Comparison of ENCODE assay signal across 1 cellular context in genomic region chr14:72636094-72636493, GRCh38.
TF ChIP-seq lines count a peak whose summit lies in the region.

No MANE protein-coding gene starts in this region.

TF ChIP-seq in SK-N-SH, 30 proteins besides CTCF, POLR2A, EP300 and RAD21 (continued from another document):
- TF ChIP-seq, protein P1, sequence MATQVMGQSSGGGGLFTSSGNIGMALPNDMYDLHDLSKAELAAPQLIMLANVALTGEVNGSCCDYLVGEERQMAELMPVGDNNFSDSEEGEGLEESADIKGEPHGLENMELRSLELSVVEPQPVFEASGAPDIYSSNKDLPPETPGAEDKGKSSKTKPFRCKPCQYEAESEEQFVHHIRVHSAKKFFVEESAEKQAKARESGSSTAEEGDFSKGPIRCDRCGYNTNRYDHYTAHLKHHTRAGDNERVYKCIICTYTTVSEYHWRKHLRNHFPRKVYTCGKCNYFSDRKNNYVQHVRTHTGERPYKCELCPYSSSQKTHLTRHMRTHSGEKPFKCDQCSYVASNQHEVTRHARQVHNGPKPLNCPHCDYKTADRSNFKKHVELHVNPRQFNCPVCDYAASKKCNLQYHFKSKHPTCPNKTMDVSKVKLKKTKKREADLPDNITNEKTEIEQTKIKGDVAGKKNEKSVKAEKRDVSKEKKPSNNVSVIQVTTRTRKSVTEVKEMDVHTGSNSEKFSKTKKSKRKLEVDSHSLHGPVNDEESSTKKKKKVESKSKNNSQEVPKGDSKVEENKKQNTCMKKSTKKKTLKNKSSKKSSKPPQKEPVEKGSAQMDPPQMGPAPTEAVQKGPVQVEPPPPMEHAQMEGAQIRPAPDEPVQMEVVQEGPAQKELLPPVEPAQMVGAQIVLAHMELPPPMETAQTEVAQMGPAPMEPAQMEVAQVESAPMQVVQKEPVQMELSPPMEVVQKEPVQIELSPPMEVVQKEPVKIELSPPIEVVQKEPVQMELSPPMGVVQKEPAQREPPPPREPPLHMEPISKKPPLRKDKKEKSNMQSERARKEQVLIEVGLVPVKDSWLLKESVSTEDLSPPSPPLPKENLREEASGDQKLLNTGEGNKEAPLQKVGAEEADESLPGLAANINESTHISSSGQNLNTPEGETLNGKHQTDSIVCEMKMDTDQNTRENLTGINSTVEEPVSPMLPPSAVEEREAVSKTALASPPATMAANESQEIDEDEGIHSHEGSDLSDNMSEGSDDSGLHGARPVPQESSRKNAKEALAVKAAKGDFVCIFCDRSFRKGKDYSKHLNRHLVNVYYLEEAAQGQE (IDR thresholded peaks at IDR 0.05; ENCODE audit: low read depth, low read length), result no peak
- TF ChIP-seq NRF1 (IDR thresholded peaks at IDR 0.05; ENCODE audit: low read depth, low read length), result no peak
- TF ChIP-seq USF1 (IDR thresholded peaks at IDR 0.05; ENCODE audit: borderline replicate concordance, low read depth), result no peak
- no peak for TF ChIP-seq MXI1 (IDR thresholded peaks at IDR 0.05; ENCODE audit: low read depth, low read length)
- TF ChIP-seq POLR2AphosphoS5 (IDR thresholded peaks at IDR 0.05; ENCODE audit: low read depth, low read length), result no peak
- no peak for TF ChIP-seq CHD2 (IDR thresholded peaks at IDR 0.05; ENCODE audit: low read length, partially characterized antibody)
- peak; percentile 60; the same call in 1 of the 2 replicates for TF ChIP-seq JUND (IDR thresholded peaks at IDR 0.05)
- no peak for TF ChIP-seq MEF2A (IDR thresholded peaks at IDR 0.05; ENCODE audit: borderline replicate concordance, low read depth)
- no peak for TF ChIP-seq RXRA (IDR thresholded peaks at IDR 0.05; ENCODE audit: borderline replicate concordance, low read depth)
- no peak for TF ChIP-seq ELF1 (IDR thresholded peaks at IDR 0.05)
- no peak for TF ChIP-seq GATA2 (CRISPR knock-in tag; IDR thresholded peaks at IDR 0.05)
- TF ChIP-seq FOXJ3 (CRISPR knock-in tag; IDR thresholded peaks at IDR 0.05), result no peak
- peak; percentile 50 for TF ChIP-seq NFIC (IDR thresholded peaks at IDR 0.05; ENCODE audit: borderline replicate concordance)
- TF ChIP-seq TCF12 (IDR thresholded peaks at IDR 0.05), result peak; percentile 55
- TF ChIP-seq FOSL2 (IDR thresholded peaks at IDR 0.05; ENCODE audit: borderline replicate concordance, low read depth), result peak; percentile 72
- TF ChIP-seq MAX (IDR thresholded peaks at IDR 0.05; ENCODE audit: low read depth), result no peak
- TF ChIP-seq, protein P2, sequence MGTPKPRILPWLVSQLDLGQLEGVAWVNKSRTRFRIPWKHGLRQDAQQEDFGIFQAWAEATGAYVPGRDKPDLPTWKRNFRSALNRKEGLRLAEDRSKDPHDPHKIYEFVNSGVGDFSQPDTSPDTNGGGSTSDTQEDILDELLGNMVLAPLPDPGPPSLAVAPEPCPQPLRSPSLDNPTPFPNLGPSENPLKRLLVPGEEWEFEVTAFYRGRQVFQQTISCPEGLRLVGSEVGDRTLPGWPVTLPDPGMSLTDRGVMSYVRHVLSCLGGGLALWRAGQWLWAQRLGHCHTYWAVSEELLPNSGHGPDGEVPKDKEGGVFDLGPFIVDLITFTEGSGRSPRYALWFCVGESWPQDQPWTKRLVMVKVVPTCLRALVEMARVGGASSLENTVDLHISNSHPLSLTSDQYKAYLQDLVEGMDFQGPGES (IDR thresholded peaks at IDR 0.05; ENCODE audit: low read depth, low read length), result no peak
